ENCODE assay signal across 1 cellular context in the genomic region with DNA sequence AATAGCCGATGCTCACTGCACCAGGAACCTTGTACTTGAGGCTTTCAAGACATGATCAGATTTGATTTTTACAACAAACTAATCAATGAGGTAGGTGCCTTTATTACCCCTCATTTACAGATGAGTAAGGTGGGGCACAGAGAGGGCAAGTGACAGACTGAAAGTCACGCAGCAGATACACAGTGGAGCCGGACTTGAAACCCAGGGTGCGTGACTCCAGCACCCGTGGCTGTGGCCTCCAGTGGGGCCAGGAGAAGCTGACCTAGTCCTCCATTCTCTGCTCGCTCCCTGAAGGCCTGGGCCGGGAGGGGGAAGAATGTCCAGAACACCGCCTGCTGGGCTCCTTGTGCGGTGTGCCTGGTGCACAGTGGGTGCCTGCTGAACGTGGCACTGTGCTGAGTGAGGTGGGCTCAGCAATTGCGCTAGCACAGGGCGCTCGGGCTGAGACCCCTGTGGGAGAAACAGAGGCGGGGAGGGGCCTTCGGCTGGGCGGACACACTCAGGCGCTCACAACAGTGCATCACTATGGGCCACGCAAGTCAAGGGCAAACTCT.
TF ChIP-seq lines count a peak whose summit lies in the region.

No MANE protein-coding gene starts in this region.

TF ChIP-seq in neural cell, 6 proteins besides CTCF, POLR2A, EP300 and RAD21 (continued from another document):
- no peak for TF ChIP-seq REST (IDR thresholded peaks at IDR 0.05; ENCODE audit: borderline replicate concordance)
- TF ChIP-seq EZH2 (IDR thresholded peaks at IDR 0.05; ENCODE audit: borderline replicate concordance, insufficient read depth, low read length, poor library complexity, severe bottlenecking), result no peak
- no peak for TF ChIP-seq MXI1 (conservative IDR thresholded peaks at IDR 0.05; ENCODE audit: poor library complexity, severe bottlenecking)
- TF ChIP-seq SMC3 (conservative IDR thresholded peaks at IDR 0.05; ENCODE audit: poor library complexity), result no peak
